In the genomic region with DNA sequence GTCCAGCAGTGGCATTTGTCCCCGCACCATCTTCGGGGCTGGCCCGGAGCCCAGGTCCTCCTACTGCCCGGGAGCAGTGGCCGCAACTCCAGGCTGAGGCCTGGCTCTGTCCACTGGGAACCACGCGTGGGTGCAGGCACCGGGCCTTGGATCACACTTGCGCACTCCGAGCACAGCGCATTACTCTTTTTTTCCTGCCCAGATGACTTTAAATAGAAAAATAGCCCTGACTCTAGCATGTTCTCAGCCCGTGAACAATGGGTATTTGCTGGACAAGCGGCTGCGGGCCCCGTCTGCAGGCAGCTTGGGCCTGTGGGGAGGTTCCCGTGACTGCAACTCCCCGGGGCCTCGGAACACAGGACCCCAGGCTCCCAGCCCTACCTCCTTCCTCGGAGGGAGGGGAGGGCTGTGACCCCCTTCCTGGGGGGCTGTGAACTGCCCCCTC, we compare ENCODE assay signal across 12 cellular contexts.
DNase-seq lines count a peak whose midpoint lies in the region; ATAC-seq and TF ChIP-seq lines count a peak whose summit lies in the region.
"Had no signal": no experiment of that assay in that cellular context is flagged by ENCODE, and none has a peak within 500 bp of the region (broad histone marks: within the 10 kb centered on the region; RNA-seq: fewer than 3 reads in every experiment).

No MANE protein-coding gene starts in this region.

- H3K27ac ChIP-seq in heart left ventricle (peak overlapping the region; percentile 50 to 93 (median 72)), parathyroid adenoma (peak overlapping the region; percentile 24)

- TF ChIP-seq CTCF in heart left ventricle (IDR thresholded peaks at IDR 0.05): no peak
- no peak for TF ChIP-seq CTCF in parathyroid adenoma (IDR thresholded peaks at IDR 0.05)

- H3K4me3 ChIP-seq in heart left ventricle (peak overlapping the region in 11 of 12 donors; percentile 25 to 52 (median 41)), parathyroid adenoma (ENCODE audit: low read depth, low read length) (peak overlapping the region; percentile 33)

- no peaks in the 10 kb centered on the region for H3K79me2 ChIP-seq in parathyroid adenoma

- no peak overlapping the region for H3K9ac ChIP-seq in parathyroid adenoma

- POLR2A ChIA-PET in activated CD4-positive, alpha-beta memory T cell treated with anti-CD3 and anti-CD28 coated beads for 36 hours (lab: Charles Lee): no interaction called here

- no peak overlapping the region for H3K27ac Mint-ChIP-seq in activated CD4-positive, alpha-beta memory T cell treated with anti-CD3 and anti-CD28 coated beads for 36 hours

- ATAC-seq in heart left ventricle (peak; percentile 52 to 82 (median 72)), GM21723 (IDR thresholded peaks at IDR 0.05; ENCODE audit: unreplicated experiment) (no peak), HG03108 (IDR thresholded peaks at IDR 0.05; ENCODE audit: unreplicated experiment) (no peak)

- H3K4me1 ChIP-seq in heart left ventricle (peaks cover 0 to 38% (median 21%) of the 10 kb centered on the region in 12 donors), parathyroid adenoma (no peaks in the 10 kb centered on the region)

- peak; percentile 32 for DNase-seq in AG08396 (ENCODE audit: low spot score)
- peak; percentile 28 for DNase-seq in T1000 (lab: John Stamatoyannopoulos, UW)
- DNase-seq in heart left ventricle: peak; percentile 74 to 80 (median 77)
- no peak for DNase-seq in activated CD4-positive, alpha-beta memory T cell treated with anti-CD3 and anti-CD28 coated beads for 36 hours
- DNase-seq in OCI-M2 (lab: John Stamatoyannopoulos, UW; ENCODE audit: unreplicated experiment): no peak
- DNase-seq: CD4-positive, alpha-beta memory T cell; effector CD4-positive, alpha-beta T cell; KG1; stimulated activated CD4-positive, alpha-beta T cell treated with anti-CD3 and anti-CD28 coated beads, Interleukin-1b, Interleukin-23, amount 100 ng/mL, for 48 hours had no signal

- H3K36me3 Mint-ChIP-seq in activated CD4-positive, alpha-beta memory T cell treated with anti-CD3 and anti-CD28 coated beads for 36 hours: no peaks in the 10 kb centered on the region
- H3K36me3 Mint-ChIP-seq: CD4-positive, alpha-beta memory T cell had no signal

- intact Hi-C loops in heart left ventricle (cut with DNase I): loop anchor here in 2 of 10 donors (5.0 kb wide), 1 partner anchor 92 kb away; no protein-coding TSS in a partner anchor
- intact Hi-C loops in activated CD4-positive, alpha-beta memory T cell treated with anti-CD3 and anti-CD28 coated beads for 36 hours (cut with micrococcal nuclease): loop anchor here (5.0 kb wide), 1 partner anchor 338 kb away; no protein-coding TSS in a partner anchor

- H3K9me3 ChIP-seq in heart left ventricle (peaks cover 0 to 4% (median 0%) of the 10 kb centered on the region in 12 donors), parathyroid adenoma (ENCODE audit: control insufficient read depth, low read length) (no peaks in the 10 kb centered on the region)

- peak overlapping the region; percentile 60 for H2AFZ ChIP-seq in parathyroid adenoma

- 2 to 6% (median 5%) methylated on average over 12 to 19 of the region's 19 CpGs for WGBS in heart left ventricle, 4 donors

- peaks cover 57% of the 10 kb centered on the region for H3K27me3 Mint-ChIP-seq in activated CD4-positive, alpha-beta memory T cell treated with anti-CD3 and anti-CD28 coated beads for 36 hours

- H3K36me3 ChIP-seq in heart left ventricle (no peaks in the 10 kb centered on the region), parathyroid adenoma (ENCODE audit: control insufficient read depth, insufficient read depth, low read length) (no peaks in the 10 kb centered on the region)

- H3K9me3 Mint-ChIP-seq in activated CD4-positive, alpha-beta memory T cell treated with anti-CD3 and anti-CD28 coated beads for 36 hours: no peaks in the 10 kb centered on the region

- H3K4me1 Mint-ChIP-seq in activated CD4-positive, alpha-beta memory T cell treated with anti-CD3 and anti-CD28 coated beads for 36 hours (ENCODE audit: low read depth): peaks cover 5% of the 10 kb centered on the region

- CTCF ChIA-PET in activated CD4-positive, alpha-beta memory T cell treated with anti-CD3 and anti-CD28 coated beads for 36 hours (lab: Charles Lee): interaction anchor here (0.6 kb wide), 1 partner anchor 418 kb away, joined by 3 read pairs; no protein-coding TSS in a partner anchor

- H3K4me3 Mint-ChIP-seq in activated CD4-positive, alpha-beta memory T cell treated with anti-CD3 and anti-CD28 coated beads for 36 hours: no peak overlapping the region
- H3K4me3 Mint-ChIP-seq: CD4-positive, alpha-beta memory T cell had no signal

- H3K4me2 ChIP-seq in parathyroid adenoma (ENCODE audit: low read length): peak overlapping the region; percentile 69

- no peak for TF ChIP-seq POLR2A in heart left ventricle (IDR thresholded peaks at IDR 0.05)

- H3K27me3 ChIP-seq in heart left ventricle (peaks cover 12 to 58% (median 47%) of the 10 kb centered on the region in 9 donors), parathyroid adenoma (ENCODE audit: control insufficient read depth, insufficient read depth, low read length) (peaks cover 15% of the 10 kb centered on the region)

Comparison
In these comparisons a context has a peak if more than half of its experiments do, and no peak if none do; other contexts are left out.
1. DNase-seq: peak in AG08396 (single experiment), T1000 (single experiment) and heart left ventricle (5 of 5); none in activated CD4-positive, alpha-beta memory T cell treated with anti-CD3 and anti-CD28 coated beads for 36 hours (single experiment) and OCI-M2 (single experiment).
2. ATAC-seq: peak in heart left ventricle (4 of 4); none in GM21723 (single experiment) and HG03108 (single experiment).